Comparison of ENCODE assay signal across 17 cellular contexts in the genomic region with DNA sequence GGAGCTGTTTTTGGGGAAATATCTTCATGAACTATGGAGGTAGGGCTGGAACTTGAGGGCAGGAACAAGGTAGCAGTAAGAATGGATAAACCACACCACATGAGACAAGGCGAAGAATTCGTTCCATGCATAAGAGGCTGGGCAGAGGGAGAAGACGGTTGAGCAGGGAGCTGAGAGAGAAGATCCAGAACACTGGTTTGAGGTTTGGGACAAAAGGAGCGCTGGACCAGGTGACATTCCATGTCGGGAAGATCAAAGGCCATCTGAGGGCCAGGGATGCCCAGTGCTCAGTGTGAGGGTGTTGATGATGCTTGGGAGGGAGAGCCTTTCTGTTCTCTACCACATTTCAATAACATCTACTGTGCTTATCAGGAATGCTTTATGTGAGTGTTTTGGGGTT. TPM values are rescaled to one million over a fixed set of nuclear protein-coding genes. Genes with fewer than 3 reads are reported as not detected.
"Had no signal": no experiment of that assay in that cellular context is flagged by ENCODE, and none has a peak within 500 bp of the region (broad histone marks: within the 10 kb centered on the region; RNA-seq: fewer than 3 reads in every experiment).

No MANE protein-coding gene starts in this region.

- H3K4me1 Mint-ChIP-seq: activated naive CD4-positive, alpha-beta T cell treated with anti-CD3 and anti-CD28 coated beads, Interleukin-2, amount 50 U/mL, for 24 hours; stimulated activated memory B cell treated with anti-CD40 and anti-IgM and Interleukin-4, amounts not matched to agents 10 μg/mL and 1 μg/mL and 100 μg/mL, for 72 hours; T-helper 17 cell had no signal

- H3K4me1 ChIP-seq: right lobe of liver had no signal

- H3K9me3 Mint-ChIP-seq: activated naive CD4-positive, alpha-beta T cell treated with anti-CD3 and anti-CD28 coated beads, Interleukin-2, amount 50 U/mL, for 24 hours; activated T-cell treated with anti-CD3 and anti-CD28 coated beads, Interleukin-2, amount 50 U/mL, for 72 hours; neural crest cell; stimulated activated memory B cell treated with anti-CD40 and anti-IgM and Interleukin-4, amounts not matched to agents 10 μg/mL and 1 μg/mL and 100 μg/mL, for 72 hours had no signal

- H3K4me3 Mint-ChIP-seq: activated naive CD4-positive, alpha-beta T cell treated with anti-CD3 and anti-CD28 coated beads, Interleukin-2, amount 50 U/mL, for 24 hours; activated T-cell treated with anti-CD3 and anti-CD28 coated beads, Interleukin-2, amount 50 U/mL, for 72 hours; neural crest cell; stimulated activated memory B cell treated with anti-CD40 and anti-IgM and Interleukin-4, amounts not matched to agents 10 μg/mL and 1 μg/mL and 100 μg/mL, for 72 hours; T-helper 17 cell had no signal

- ATAC-seq: activated T-cell treated with anti-CD3 and anti-CD28 coated beads, Interleukin-2, amount 50 U/mL, for 72 hours; left lobe of liver; stimulated activated memory B cell treated with anti-CD40 and anti-IgM and Interleukin-4, amounts not matched to agents 10 μg/mL and 1 μg/mL and 100 μg/mL, for 72 hours; T-helper 17 cell had no signal

- H3K9me3 ChIP-seq: right lobe of liver, spleen had no signal

- H3K27ac Mint-ChIP-seq: activated naive CD4-positive, alpha-beta T cell treated with anti-CD3 and anti-CD28 coated beads, Interleukin-2, amount 50 U/mL, for 24 hours; activated T-cell treated with anti-CD3 and anti-CD28 coated beads, Interleukin-2, amount 50 U/mL, for 72 hours; stimulated activated memory B cell treated with anti-CD40 and anti-IgM and Interleukin-4, amounts not matched to agents 10 μg/mL and 1 μg/mL and 100 μg/mL, for 72 hours; T-helper 17 cell had no signal

- H3K27me3 ChIP-seq: right lobe of liver had no signal

- H3K4me3 ChIP-seq: cardiac muscle cell, lung, right lobe of liver, spleen had no signal

- H3K36me3 ChIP-seq: cardiac muscle cell, right lobe of liver, spleen, WERI-Rb-1 had no signal

- H3K36me3 Mint-ChIP-seq: activated naive CD4-positive, alpha-beta T cell treated with anti-CD3 and anti-CD28 coated beads, Interleukin-2, amount 50 U/mL, for 24 hours; stimulated activated memory B cell treated with anti-CD40 and anti-IgM and Interleukin-4, amounts not matched to agents 10 μg/mL and 1 μg/mL and 100 μg/mL, for 72 hours had no signal

- H3K27ac ChIP-seq: cardiac muscle cell, right lobe of liver, WERI-Rb-1 had no signal

- DNase-seq: activated CD4-positive, alpha-beta T cell treated with anti-CD3 and anti-CD28 coated beads for 1 hour; activated CD8-positive, alpha-beta memory T cell treated with anti-CD3 and anti-CD28 coated beads for 24 hours; activated effector memory CD4-positive, alpha-beta T cell treated with anti-CD3 and anti-CD28 coated beads, Interleukin-2, amount 50 U/mL, for 16 hours; activated T-cell treated with anti-CD3 and anti-CD28 coated beads, Interleukin-2, amount 50 U/mL, for 72 hours; erythroblast; right lobe of liver; spleen; stimulated activated CD4-positive, alpha-beta T cell treated with anti-CD3 and anti-CD28 coated beads, Interleukin-4, amount 100 ng/mL, for 4 hours; T-helper 17 cell; WERI-Rb-1 had no signal

RNA-seq across cellular contexts. Expression of a gene that starts 52.8 kb away (rescaled TPM):
- total RNA-seq: activated T-cell treated with anti-CD3 and anti-CD28 coated beads, Interleukin-2, amount 50 U/mL, for 72 hours; osteoblast had no signal
